Comparison of ENCODE assay signal across 6 cellular contexts in genomic region chr1:44803312-44804095, GRCh38. TPM values are rescaled to one million over a fixed set of nuclear protein-coding genes. Genes with fewer than 3 reads are reported as not detected.
A peak's percentile ranks its signal among the peaks of the same experiment; 100 is the strongest.
DNase-seq lines count a peak whose midpoint lies in the region; TF ChIP-seq lines count a peak whose summit lies in the region.

No MANE protein-coding gene starts in this region.

- H3K27ac Mint-ChIP-seq in activated naive CD4-positive, alpha-beta T cell treated with anti-CD3 and anti-CD28 coated beads, Interleukin-2, amount 50 U/mL, for 24 hours = peak overlapping the region; percentile 90
- H3K27ac Mint-ChIP-seq in type B pancreatic cell = peak overlapping the region; percentile 43

- TF ChIP-seq CTCF in fibroblast of the aortic adventitia (IDR thresholded peaks at IDR 0.05; ENCODE audit: insufficient read depth, low read length) (no peak), type B pancreatic cell (conservative IDR thresholded peaks at IDR 0.05) (no peak)

- H3K4me3 ChIP-seq in fibroblast of the aortic adventitia (ENCODE audit: low read depth, low read length) = peak overlapping the region; percentile 93

- peaks cover 29% of the 10 kb centered on the region for H3K36me3 Mint-ChIP-seq in activated naive CD4-positive, alpha-beta T cell treated with anti-CD3 and anti-CD28 coated beads, Interleukin-2, amount 50 U/mL, for 24 hours
- peaks cover 19% of the 10 kb centered on the region for H3K36me3 Mint-ChIP-seq in type B pancreatic cell

- H3K4me3 Mint-ChIP-seq in activated naive CD4-positive, alpha-beta T cell treated with anti-CD3 and anti-CD28 coated beads, Interleukin-2, amount 50 U/mL, for 24 hours = peak overlapping the region; percentile 98
- H3K4me3 Mint-ChIP-seq in type B pancreatic cell = peak overlapping the region; percentile 57

- DNase-seq in activated naive CD4-positive, alpha-beta T cell treated with anti-CD3 and anti-CD28 coated beads, Interleukin-2, amount 50 U/mL, for 16 hours = no peak
- no peak for DNase-seq in fibroblast of the aortic adventitia (ENCODE audit: low read depth)
- no peak for DNase-seq in type B pancreatic cell (ENCODE audit: extremely low spot score, unreplicated experiment)
- no peak for DNase-seq in NCI-H2107 (lab: John Stamatoyannopoulos, UW)
- no peak for DNase-seq in DMS79 treated with DMSO at 0.1 percent for 48 hours (lab: John Stamatoyannopoulos, UW)

- H3K4me1 Mint-ChIP-seq in activated naive CD4-positive, alpha-beta T cell treated with anti-CD3 and anti-CD28 coated beads, Interleukin-2, amount 50 U/mL, for 24 hours = peaks cover 55% of the 10 kb centered on the region
- peaks cover 24% of the 10 kb centered on the region for H3K4me1 Mint-ChIP-seq in type B pancreatic cell (ENCODE audit: unreplicated experiment)

- H3K27me3 Mint-ChIP-seq in activated naive CD4-positive, alpha-beta T cell treated with anti-CD3 and anti-CD28 coated beads, Interleukin-2, amount 50 U/mL, for 24 hours = no peaks in the 10 kb centered on the region
- H3K27me3 Mint-ChIP-seq in type B pancreatic cell = no peaks in the 10 kb centered on the region

- H3K9me3 Mint-ChIP-seq in activated naive CD4-positive, alpha-beta T cell treated with anti-CD3 and anti-CD28 coated beads, Interleukin-2, amount 50 U/mL, for 24 hours = no peaks in the 10 kb centered on the region
- no peaks in the 10 kb centered on the region for H3K9me3 Mint-ChIP-seq in type B pancreatic cell

RNA-seq across cellular contexts. Expression of gene PLK3, which starts 3.3 kb away (rescaled TPM):
- total RNA-seq in fibroblast of the aortic adventitia (ENCODE audit: low replicate concordance) (28.8 and 36.1 TPM in 2 replicates), type B pancreatic cell (ENCODE audit: low replicate concordance) (18.5 and 39.1 TPM in 2 replicates)

RNA-seq across cellular contexts. Expression of gene DYNLT4, which starts 3.6 kb away (rescaled TPM):
- total RNA-seq in fibroblast of the aortic adventitia (ENCODE audit: low replicate concordance) (1.2 TPM in 1 of 2 replicates, not detected in the other), type B pancreatic cell (ENCODE audit: low replicate concordance) (1.1 TPM in 1 of 2 replicates, not detected in the other)

RNA-seq across cellular contexts. Expression of gene BTBD19, which starts 4.8 kb away (rescaled TPM):
- total RNA-seq in fibroblast of the aortic adventitia (ENCODE audit: low replicate concordance) = 5.2 and 5.4 TPM in 2 replicates
- total RNA-seq in type B pancreatic cell (ENCODE audit: low replicate concordance) = 7.0 and 10.3 TPM in 2 replicates

RNA-seq across cellular contexts. Expression of gene BEST4, which starts 15.5 kb away (rescaled TPM):
- total RNA-seq in fibroblast of the aortic adventitia (ENCODE audit: low replicate concordance) (0.09 TPM in 1 of 2 replicates, not detected in the other), type B pancreatic cell (ENCODE audit: low replicate concordance) (0.48 and 0.99 TPM in 2 replicates)

RNA-seq across cellular contexts. Expression of gene RPS8, which starts 28.2 kb away (rescaled TPM):
- total RNA-seq in fibroblast of the aortic adventitia (ENCODE audit: low replicate concordance) (894 and 2,421 TPM in 2 replicates), type B pancreatic cell (ENCODE audit: low replicate concordance) (2,494 and 2,620 TPM in 2 replicates)
